ENCODE assay signal across 17 cellular contexts in the genomic region with DNA sequence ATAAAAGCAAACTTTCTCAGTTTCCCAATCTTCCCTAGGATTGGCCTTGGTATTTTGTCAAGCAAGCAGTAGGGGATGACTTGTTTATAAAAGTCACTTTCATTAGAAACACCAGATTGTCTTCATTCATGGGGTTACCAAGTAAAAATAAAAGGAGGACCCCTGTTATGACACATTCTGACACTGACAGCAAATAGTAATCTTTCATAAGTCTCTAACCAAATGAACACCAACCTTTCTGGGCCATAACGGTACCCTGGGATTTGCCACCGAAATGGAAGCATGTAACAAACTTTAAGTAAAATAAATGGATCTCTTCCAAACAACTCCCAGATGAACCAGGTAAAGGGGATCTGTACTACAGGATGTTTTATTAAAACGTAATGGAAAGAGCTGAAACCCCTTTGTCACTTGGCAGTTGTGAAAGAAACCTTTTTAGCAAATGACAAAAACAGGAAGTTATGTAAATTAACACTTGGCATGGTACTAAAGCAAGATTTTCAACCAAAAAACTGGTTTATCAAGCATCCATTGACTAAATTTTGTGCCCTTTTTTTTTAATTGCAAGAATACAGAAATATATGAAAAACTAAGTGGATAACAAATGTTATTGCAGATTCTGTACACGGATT.
DNase-seq lines count a peak whose midpoint lies in the region; ATAC-seq and TF ChIP-seq lines count a peak whose summit lies in the region.
"Had no signal": no experiment of that assay in that cellular context is flagged by ENCODE, and none has a peak within 500 bp of the region (broad histone marks: within the 10 kb centered on the region; RNA-seq: fewer than 3 reads in every experiment).

No MANE protein-coding gene starts in this region.

- DNase-seq in GM06990 (ENCODE audit: extremely low read depth, insufficient read length) (peak; percentile 25), NAMALWA (ENCODE audit: low spot score) (peak; percentile 50), WERI-Rb-1 (no peak)
- no peak for DNase-seq in activated naive CD8-positive, alpha-beta T cell treated with anti-CD3 and anti-CD28 coated beads, Interleukin-2, amount 50 U/mL, for 24 hours
- DNase-seq in activated naive CD4-positive, alpha-beta T cell treated with anti-CD3 and anti-CD28 coated beads, Interleukin-2, amount 10 ng/mL, durations not matched to agents 7 days and 5 days, result no peak
- no peak for DNase-seq in activated CD4-positive, alpha-beta memory T cell treated with anti-CD3 and anti-CD28 coated beads, Interleukin-2, amount 10 ng/mL, durations not matched to agents 7 days and 5 days
- DNase-seq: activated CD4-positive, alpha-beta T cell treated with anti-CD3 and anti-CD28 coated beads for 1 hour; activated T-cell treated with anti-CD3 and anti-CD28 coated beads for 4 hours; Calu3; heart left ventricle; naive B cell; NCI-H1436 treated with DMSO at 0.1 percent for 48 hours; NCI-H526 treated with DMSO at 0.1 percent for 48 hours; upper lobe of right lung had no signal

- H3K4me3 Mint-ChIP-seq in activated naive CD8-positive, alpha-beta T cell treated with anti-CD3 and anti-CD28 coated beads, Interleukin-2, amount 50 U/mL, for 24 hours, result no peak overlapping the region
- no peak overlapping the region for H3K4me3 Mint-ChIP-seq in activated naive CD4-positive, alpha-beta T cell treated with anti-CD3 and anti-CD28 coated beads, Interleukin-2, amount 10 ng/mL, durations not matched to agents 7 days and 5 days
- no peak overlapping the region for H3K4me3 Mint-ChIP-seq in activated CD4-positive, alpha-beta memory T cell treated with anti-CD3 and anti-CD28 coated beads, Interleukin-2, amount 10 ng/mL, durations not matched to agents 7 days and 5 days
- H3K4me3 Mint-ChIP-seq: naive B cell had no signal

- POLR2A ChIA-PET in activated CD4-positive, alpha-beta memory T cell treated with anti-CD3 and anti-CD28 coated beads, Interleukin-2, amount 10 ng/mL, durations not matched to agents 7 days and 5 days (lab: Charles Lee), result no interaction called here

- CTCF ChIA-PET in activated naive CD4-positive, alpha-beta T cell treated with anti-CD3 and anti-CD28 coated beads, Interleukin-2, amount 10 ng/mL, durations not matched to agents 7 days and 5 days (lab: Charles Lee), result no interaction called here
- CTCF ChIA-PET in activated CD4-positive, alpha-beta memory T cell treated with anti-CD3 and anti-CD28 coated beads, Interleukin-2, amount 10 ng/mL, durations not matched to agents 7 days and 5 days (lab: Charles Lee), result interaction anchor here (0.9 kb wide), 1 partner anchor 10 kb away, joined by 3 read pairs; no protein-coding TSS in a partner anchor

- no peaks in the 10 kb centered on the region for H3K9me3 Mint-ChIP-seq in activated naive CD8-positive, alpha-beta T cell treated with anti-CD3 and anti-CD28 coated beads, Interleukin-2, amount 50 U/mL, for 24 hours
- H3K9me3 Mint-ChIP-seq in activated naive CD4-positive, alpha-beta T cell treated with anti-CD3 and anti-CD28 coated beads, Interleukin-2, amount 10 ng/mL, durations not matched to agents 7 days and 5 days, result no peaks in the 10 kb centered on the region
- H3K9me3 Mint-ChIP-seq in activated CD4-positive, alpha-beta memory T cell treated with anti-CD3 and anti-CD28 coated beads, Interleukin-2, amount 10 ng/mL, durations not matched to agents 7 days and 5 days, result no peaks in the 10 kb centered on the region

- peaks cover 7% of the 10 kb centered on the region for H3K27me3 Mint-ChIP-seq in activated naive CD8-positive, alpha-beta T cell treated with anti-CD3 and anti-CD28 coated beads, Interleukin-2, amount 50 U/mL, for 24 hours
- peaks cover 3% of the 10 kb centered on the region for H3K27me3 Mint-ChIP-seq in activated naive CD4-positive, alpha-beta T cell treated with anti-CD3 and anti-CD28 coated beads, Interleukin-2, amount 10 ng/mL, durations not matched to agents 7 days and 5 days
- peaks cover 8% of the 10 kb centered on the region for H3K27me3 Mint-ChIP-seq in activated CD4-positive, alpha-beta memory T cell treated with anti-CD3 and anti-CD28 coated beads, Interleukin-2, amount 10 ng/mL, durations not matched to agents 7 days and 5 days

- H3K27ac ChIP-seq in WERI-Rb-1, result no peak overlapping the region
- H3K27ac ChIP-seq: heart left ventricle, SK-N-MC, upper lobe of right lung had no signal

- H3K27me3 ChIP-seq in GM06990 (replicated peaks; ENCODE audit: control insufficient read depth, insufficient read depth, low read length) (no peaks in the 10 kb centered on the region), WERI-Rb-1 (ENCODE audit: insufficient read depth, low read depth, severe bottlenecking) (no peaks in the 10 kb centered on the region)
- H3K27me3 ChIP-seq: upper lobe of right lung had no signal

- H3K36me3 Mint-ChIP-seq in activated naive CD8-positive, alpha-beta T cell treated with anti-CD3 and anti-CD28 coated beads, Interleukin-2, amount 50 U/mL, for 24 hours (ENCODE audit: low read depth), result no peaks in the 10 kb centered on the region
- H3K36me3 Mint-ChIP-seq in activated naive CD4-positive, alpha-beta T cell treated with anti-CD3 and anti-CD28 coated beads, Interleukin-2, amount 10 ng/mL, durations not matched to agents 7 days and 5 days, result no peaks in the 10 kb centered on the region
- no peaks in the 10 kb centered on the region for H3K36me3 Mint-ChIP-seq in activated CD4-positive, alpha-beta memory T cell treated with anti-CD3 and anti-CD28 coated beads, Interleukin-2, amount 10 ng/mL, durations not matched to agents 7 days and 5 days (ENCODE audit: low read depth)
- H3K36me3 Mint-ChIP-seq: naive B cell had no signal

- ATAC-seq in GM19351 (IDR thresholded peaks at IDR 0.05; ENCODE audit: unreplicated experiment) (peak; percentile 83), HG02885 (IDR thresholded peaks at IDR 0.05; ENCODE audit: poor library complexity, unreplicated experiment) (peak; percentile 60)
- no peak for ATAC-seq in activated naive CD8-positive, alpha-beta T cell treated with anti-CD3 and anti-CD28 coated beads, Interleukin-2, amount 50 U/mL, for 24 hours
- ATAC-seq: heart left ventricle, upper lobe of right lung had no signal

- H3K9me3 ChIP-seq in WERI-Rb-1 (ENCODE audit: severe bottlenecking), result no peaks in the 10 kb centered on the region
- H3K9me3 ChIP-seq: upper lobe of right lung had no signal

- no peak for TF ChIP-seq CTCF in GM06990 (IDR thresholded peaks at IDR 0.05; ENCODE audit: insufficient read depth, low read length, poor library complexity, severe bottlenecking)
- TF ChIP-seq CTCF in WERI-Rb-1 (IDR thresholded peaks at IDR 0.05; ENCODE audit: low read depth, low read length), result no peak

- H3K4me1 Mint-ChIP-seq in activated naive CD8-positive, alpha-beta T cell treated with anti-CD3 and anti-CD28 coated beads, Interleukin-2, amount 50 U/mL, for 24 hours, result no peaks in the 10 kb centered on the region
- no peaks in the 10 kb centered on the region for H3K4me1 Mint-ChIP-seq in activated naive CD4-positive, alpha-beta T cell treated with anti-CD3 and anti-CD28 coated beads, Interleukin-2, amount 10 ng/mL, durations not matched to agents 7 days and 5 days
- H3K4me1 Mint-ChIP-seq in activated CD4-positive, alpha-beta memory T cell treated with anti-CD3 and anti-CD28 coated beads, Interleukin-2, amount 10 ng/mL, durations not matched to agents 7 days and 5 days, result no peaks in the 10 kb centered on the region

- no peaks in the 10 kb centered on the region for H3K36me3 ChIP-seq in GM06990 (ENCODE audit: control insufficient read depth, insufficient read depth, low read length)
- H3K36me3 ChIP-seq in WERI-Rb-1, result no peaks in the 10 kb centered on the region
- H3K36me3 ChIP-seq: heart left ventricle, upper lobe of right lung had no signal

- no peak overlapping the region for H3K4me3 ChIP-seq in GM06990 (replicated peaks; ENCODE audit: low read depth, low read length)
- H3K4me3 ChIP-seq in WERI-Rb-1 (ENCODE audit: low read depth, low read length), result no peak overlapping the region
- H3K4me3 ChIP-seq: heart left ventricle, SK-N-MC, upper lobe of right lung had no signal

- H3K27ac Mint-ChIP-seq in activated naive CD8-positive, alpha-beta T cell treated with anti-CD3 and anti-CD28 coated beads, Interleukin-2, amount 50 U/mL, for 24 hours, result no peak overlapping the region
- H3K27ac Mint-ChIP-seq in activated naive CD4-positive, alpha-beta T cell treated with anti-CD3 and anti-CD28 coated beads, Interleukin-2, amount 10 ng/mL, durations not matched to agents 7 days and 5 days, result no peak overlapping the region
- no peak overlapping the region for H3K27ac Mint-ChIP-seq in activated CD4-positive, alpha-beta memory T cell treated with anti-CD3 and anti-CD28 coated beads, Interleukin-2, amount 10 ng/mL, durations not matched to agents 7 days and 5 days

Comparison
In these comparisons a context has a peak if more than half of its experiments do, and no peak if none do; other contexts are left out.
1. DNase-seq: peak in GM06990 (single experiment) and NAMALWA (single experiment); none in activated naive CD8-positive, alpha-beta T cell treated with anti-CD3 and anti-CD28 coated beads, Interleukin-2, amount 50 U/mL, for 24 hours (single experiment), WERI-Rb-1 (single experiment), activated naive CD4-positive, alpha-beta T cell treated with anti-CD3 and anti-CD28 coated beads, Interleukin-2, amount 10 ng/mL, durations not matched to agents 7 days and 5 days (single experiment) and activated CD4-positive, alpha-beta memory T cell treated with anti-CD3 and anti-CD28 coated beads, Interleukin-2, amount 10 ng/mL, durations not matched to agents 7 days and 5 days (single experiment).